ENCODE assay signal across 9 cellular contexts in genomic region chr2:121532347-121532766, GRCh38. TPM values are rescaled to one million over a fixed set of nuclear protein-coding genes. Genes with fewer than 3 reads are reported as not detected.
DNase-seq lines count a peak whose midpoint lies in the region; ATAC-seq and TF ChIP-seq lines count a peak whose summit lies in the region.
"Had no signal": no experiment of that assay in that cellular context is flagged by ENCODE, and none has a peak within 500 bp of the region (broad histone marks: within the 10 kb centered on the region; RNA-seq: fewer than 3 reads in every experiment).

No MANE protein-coding gene starts in this region.

- H3K9me3 Mint-ChIP-seq in type B pancreatic cell: no peaks in the 10 kb centered on the region

- H3K27ac ChIP-seq in heart right ventricle: peak overlapping the region in 8 of 10 donors; percentile 95 to 99 (median 96)

- intact Hi-C loops in heart right ventricle (cut with DNase I) (loop anchor here in 9 of 10 donors (5.0 to 10.0 kb wide), 7 partner anchors 65 to 205 kb away; partner anchors contain the start of genes CLASP1 (in 2 of the 9) and NIFK (in 1 of the 9)), left cardiac atrium (cut with DNase I) (loop anchor here (5.0 to 10.0 kb wide), 3 partner anchors 62 to 165 kb away; partner anchors contain the start of gene CLASP1 (in 1 of the 2))

- no peaks in the 10 kb centered on the region for H3K36me3 Mint-ChIP-seq in type B pancreatic cell

- DNase-seq in heart right ventricle: no peak
- no peak for DNase-seq in left cardiac atrium
- peak; percentile 66 for DNase-seq in RPMI7951 (ENCODE audit: low read depth)
- DNase-seq in fibroblast of mammary gland (ENCODE audit: low read depth): peak; percentile 70
- no peak for DNase-seq in type B pancreatic cell (ENCODE audit: extremely low spot score, unreplicated experiment)
- DNase-seq in activated naive CD4-positive, alpha-beta T cell treated with anti-CD3 and anti-CD28 coated beads, Interleukin-2, amount 50 U/mL, for 16 hours: no peak
- DNase-seq in Ammon's horn (ENCODE audit: low spot score): no peak
- no peak for DNase-seq in mesenteric fat pad (ENCODE audit: low spot score)

- H3K4me3 ChIP-seq in heart right ventricle: peak overlapping the region in 2 of 10 donors; percentile 69 to 80
- no peak overlapping the region for H3K4me3 ChIP-seq in fibroblast of mammary gland (ENCODE audit: control insufficient read depth, low read depth, low read length)

- H3K27ac Mint-ChIP-seq in type B pancreatic cell: peak overlapping the region; percentile 94

- WGBS in heart right ventricle, 2 donors: 10 to 19% methylated on average over 4 of the region's 4 CpGs

- peak overlapping the region; percentile 73 for H3K4me3 Mint-ChIP-seq in type B pancreatic cell

- H3K27me3 ChIP-seq in heart right ventricle: no peaks in the 10 kb centered on the region

- H3K4me1 ChIP-seq in heart right ventricle: peaks cover 4 to 71% (median 51%) of the 10 kb centered on the region in 9 donors

- no peaks in the 10 kb centered on the region for H3K27me3 Mint-ChIP-seq in type B pancreatic cell

- ATAC-seq in heart right ventricle (no peak), left cardiac atrium (no peak)

- no peak for TF ChIP-seq CTCF in heart right ventricle (IDR thresholded peaks at IDR 0.05)
- no peak for TF ChIP-seq CTCF in fibroblast of mammary gland (conservative IDR thresholded peaks at IDR 0.05; ENCODE audit: control insufficient read depth, insufficient read depth, low read depth, low read length)
- no peak for TF ChIP-seq CTCF in type B pancreatic cell (conservative IDR thresholded peaks at IDR 0.05)

- H3K9me3 ChIP-seq in heart right ventricle: no peaks in the 10 kb centered on the region

- peaks cover 39% of the 10 kb centered on the region for H3K4me1 Mint-ChIP-seq in type B pancreatic cell (ENCODE audit: unreplicated experiment)

- H3K36me3 ChIP-seq in heart right ventricle: peaks cover 0 to 5% (median 0%) of the 10 kb centered on the region in 9 donors

RNA-seq across cellular contexts. Expression of gene RNU4ATAC, which starts 1.7 kb away (rescaled TPM):
- not detected for total RNA-seq in heart right ventricle
- polyA plus RNA-seq in heart right ventricle: not detected
- total RNA-seq in left cardiac atrium: 10 to 100 TPM in 1 of 2 donors, not detected in 1; 24.3 TPM
- total RNA-seq in RPMI7951 (2014; rRNA removed; shearing (Covaris generic)): not detected in 2 replicates
- total RNA-seq in type B pancreatic cell (ENCODE audit: low replicate concordance): not detected in 2 replicates
- total RNA-seq in mesenteric fat pad: not detected
- total RNA-seq: dermis microvascular lymphatic vessel endothelial cell had no signal

Comparison
In these comparisons a context has a peak if more than half of its experiments do, and no peak if none do; other contexts are left out.
1. DNase-seq: peak in RPMI7951 (single experiment) and fibroblast of mammary gland (single experiment); none in heart right ventricle (0 of 2), left cardiac atrium (single experiment), type B pancreatic cell (single experiment), activated naive CD4-positive, alpha-beta T cell treated with anti-CD3 and anti-CD28 coated beads, Interleukin-2, amount 50 U/mL, for 16 hours (single experiment), Ammon's horn (single experiment) and mesenteric fat pad (single experiment).